11 cellular contexts compared by ENCODE assay signal in the genomic region with DNA sequence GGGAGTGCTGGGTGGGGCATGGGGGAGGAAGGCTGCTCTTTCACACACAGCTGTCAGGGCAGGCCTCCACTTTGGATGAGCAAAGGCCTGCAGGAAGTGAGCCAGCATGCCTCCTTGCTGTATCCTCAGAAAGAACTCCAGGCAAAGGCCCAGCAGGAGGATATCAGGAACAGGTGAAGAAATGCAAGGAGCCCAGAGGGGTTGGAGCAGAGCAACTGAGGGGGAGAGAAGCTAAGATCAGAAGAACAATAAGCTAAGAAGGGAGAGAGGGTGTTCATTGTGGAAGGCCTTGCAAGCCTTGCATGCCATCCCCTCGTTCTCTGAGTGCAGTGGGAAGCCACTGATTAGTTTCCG.
DNase-seq lines count a peak whose midpoint lies in the region; ATAC-seq, FAIRE-seq and TF ChIP-seq lines count a peak whose summit lies in the region.
"Had no signal": no experiment of that assay in that cellular context is flagged by ENCODE, and none has a peak within 500 bp of the region (broad histone marks: within the 10 kb centered on the region; RNA-seq: fewer than 3 reads in every experiment).

No MANE protein-coding gene starts in this region.

- H2BK15ac ChIP-seq in H1 (ENCODE audit: low read length), result no peak overlapping the region

- intact Hi-C loops in mucosa of descending colon (cut with DNase I, micrococcal nuclease), result no loop called here
- intact Hi-C loops in OCI-LY7 (cut with micrococcal nuclease; ENCODE audit: unreplicated experiment), result no loop called here

- H2BK12ac ChIP-seq in H1 (ENCODE audit: low read depth, low read length), result peak overlapping the region; percentile 53; the same call in 1 of the 2 replicates

- no peaks in the 10 kb centered on the region for H3K79me2 ChIP-seq in H1 (ENCODE audit: control insufficient read depth in 1 of 2, insufficient read depth in 2 of 2, low read length in 2 of 2)
- H3K79me2 ChIP-seq in OCI-LY7 (ENCODE audit: insufficient read depth, low read depth, low read length), result peaks cover 69% of the 10 kb centered on the region

- H3K27me3 ChIP-seq in H1 (replicated peaks in 1 of 4; ENCODE audit: control insufficient read depth in 3 of 4, extremely low read depth in 1 of 4, insufficient read depth in 3 of 4, low read length in 3 of 4), result no peaks in the 10 kb centered on the region

- H2AFZ ChIP-seq in H1 (ENCODE audit: low read length) (no peak overlapping the region), OCI-LY7 (ENCODE audit: low read length) (no peak overlapping the region)

- H3K9me2 ChIP-seq in OCI-LY7 (ENCODE audit: insufficient read depth, low read length), result no peaks in the 10 kb centered on the region

- H3K23me2 ChIP-seq in H1 (ENCODE audit: low read depth, low read length), result no peaks in the 10 kb centered on the region

- POLR2A ChIA-PET in H1 (lab: Charles Lee; ENCODE audit: partially characterized antibody) (no interaction called here), OCI-LY7 (lab: Charles Lee) (interaction anchor here (0.6 to 3.3 kb wide), 4 partner anchors 11 to 62 kb away, joined by 3 to 11 read pairs (median 6); no protein-coding TSS in a partner anchor)

- no peaks in the 10 kb centered on the region; a peak in 1 of 8 replicates for H3K36me3 ChIP-seq in H1 (ENCODE audit: control insufficient read depth in 2 of 4, insufficient read depth in 4 of 4, low read length in 3 of 4)
- H3K36me3 ChIP-seq in mucosa of descending colon (ENCODE audit: low read depth), result no peaks in the 10 kb centered on the region
- peaks cover 43% of the 10 kb centered on the region for H3K36me3 ChIP-seq in OCI-LY7 (ENCODE audit: insufficient read depth, low read length)

- peak; percentile 89 for ATAC-seq in mucosa of descending colon
- ATAC-seq in GM21367 (IDR thresholded peaks at IDR 0.05; ENCODE audit: unreplicated experiment), result no peak
- no peak for ATAC-seq in GM21576 (IDR thresholded peaks at IDR 0.05; ENCODE audit: unreplicated experiment)

- DNase-seq in Caki2 (ENCODE audit: low read depth) (peak; percentile 42), LoVo (ENCODE audit: low spot score) (peak; percentile 39), H1 (ENCODE audit: low read depth in 1 of 2, low spot score in 2 of 2) (peak; percentile 46 to 58), mucosa of descending colon (peak; percentile 65 to 75 (median 70)), OCI-LY7 (ENCODE audit: low spot score) (no peak)
- DNase-seq in activated CD8-positive, alpha-beta memory T cell treated with anti-CD3 and anti-CD28 coated beads for 24 hours, result no peak
- DNase-seq: activated CD4-positive, alpha-beta T cell treated with anti-CD3 and anti-CD28 coated beads for 48 hours; amygdala; stimulated activated CD4-positive, alpha-beta T cell treated with anti-CD3 and anti-CD28 coated beads, Interleukin-1b, Interleukin-23, amount 100 ng/mL, for 48 hours had no signal

- no peak overlapping the region for H3K56ac ChIP-seq in H1 (replicated peaks; ENCODE audit: insufficient read length, low read depth, low read length)

- H4K91ac ChIP-seq in H1 (replicated peaks; ENCODE audit: insufficient read length, low read length), result no peak overlapping the region

- no peak overlapping the region for H4K8ac ChIP-seq in H1 (ENCODE audit: extremely low read depth, insufficient read depth, low read length)

- no peak overlapping the region for H2AK5ac ChIP-seq in H1 (ENCODE audit: low read depth, low read length)

- H3K4me3 ChIP-seq in H1 (ENCODE audit: extremely low read depth in 1 of 4, insufficient read depth in 2 of 4, low read depth in 3 of 4, low read length in 4 of 4) (no peak overlapping the region), mucosa of descending colon (no peak overlapping the region), OCI-LY7 (ENCODE audit: low read depth, low read length, poor library complexity, severe bottlenecking) (no peak overlapping the region)

- no peak overlapping the region for H3K27ac ChIP-seq in H1 (ENCODE audit: low read depth, low read length)
- no peak overlapping the region for H3K27ac ChIP-seq in OCI-LY7 (ENCODE audit: low read depth, low read length, poor library complexity, severe bottlenecking)

- H4K20me1 ChIP-seq in H1 (replicated peaks in 1 of 2; ENCODE audit: control insufficient read depth in 1 of 2, insufficient read depth in 2 of 2, low read length in 2 of 2) (no peaks in the 10 kb centered on the region), OCI-LY7 (ENCODE audit: insufficient read depth, low read length) (no peaks in the 10 kb centered on the region)

- CTCF ChIA-PET in H1 (lab: Charles Lee; ENCODE audit: partially characterized antibody), result interaction anchor here (0.7 kb wide), 1 partner anchor 252 kb away, joined by 3 read pairs; no protein-coding TSS in a partner anchor
- CTCF ChIA-PET in OCI-LY7 (lab: Charles Lee; ENCODE audit: unreplicated experiment), result no interaction called here

- H4K5ac ChIP-seq in H1 (ENCODE audit: insufficient read length, low read depth, low read length), result no peak overlapping the region

- H3K79me1 ChIP-seq in H1 (ENCODE audit: low read depth, low read length), result no peaks in the 10 kb centered on the region

- no peak overlapping the region for H3K14ac ChIP-seq in H1 (ENCODE audit: insufficient read length)

- H3K9me3 ChIP-seq in H1 (ENCODE audit: insufficient read depth in 2 of 2, low read depth in 1 of 2, low read length in 1 of 2), result no peaks in the 10 kb centered on the region
- no peaks in the 10 kb centered on the region for H3K9me3 ChIP-seq in mucosa of descending colon
- no peaks in the 10 kb centered on the region for H3K9me3 ChIP-seq in OCI-LY7 (ENCODE audit: low read length)

- H3K4ac ChIP-seq in H1 (replicated peaks; ENCODE audit: insufficient read length, low read depth, low read length), result no peak overlapping the region

- peak in 1 of 2 experiments; percentile 23; a peak in 2 of 4 replicates for TF ChIP-seq RAD21 in H1 (IDR thresholded peaks at IDR 0.05 in 1 of 2, conservative IDR thresholded peaks at IDR 0.05 in 1 of 2; ENCODE audit: low read depth in 2 of 2, low read length in 2 of 2)

- H3K9ac ChIP-seq in H1 (replicated peaks in 1 of 4; ENCODE audit: extremely low read depth in 1 of 4, low read depth in 3 of 4, low read length in 3 of 4), result no peak overlapping the region

- H2BK120ac ChIP-seq in H1 (replicated peaks; ENCODE audit: low read depth, low read length), result no peak overlapping the region

- no peak overlapping the region for H3K23ac ChIP-seq in H1 (ENCODE audit: insufficient read length)

- FAIRE-seq in H1 (lab: Jason Lieb, UNC), result peak; percentile 81

- peak overlapping the region; percentile 60; the same call in 1 of the 2 replicates for H2BK5ac ChIP-seq in H1 (ENCODE audit: low read depth, low read length)

- BruUV-seq in OCI-LY7 (replicated peaks; lab: Mats Ljungman, UMichigan), result no TSS peak

- TF ChIP-seq EP300 in H1 (IDR thresholded peaks at IDR 0.05; ENCODE audit: borderline replicate concordance in 1 of 2, low read depth in 2 of 2, low read length in 2 of 2), result no peak

- TF ChIP-seq POLR2A in H1 (IDR thresholded peaks at IDR 0.05; ENCODE audit: control extremely low read depth in 1 of 2, low read depth in 2 of 2, low read length in 2 of 2), result no peak

- peak overlapping the region; percentile 25 for H3K18ac ChIP-seq in H1 (ENCODE audit: extremely low read depth, low read length)

- 17% methylated on average over 2 of the region's 2 CpGs; no CpG with 5 or more reads in 1 of the 2 experiments for WGBS in H1 (ENCODE audit: extremely low coverage in 1 of 2, insufficient coverage in 1 of 2, insufficient read length in 1 of 2, insufficient replicate concordance in 2 of 2, low coverage in 1 of 2, low lambda C conversion rate in 2 of 2, missing lambda C conversion rate in 1 of 2), 2 experiments

- TF ChIP-seq CTCF in H1 (IDR thresholded peaks at IDR 0.05; ENCODE audit: control extremely low read depth in 1 of 3, insufficient read depth in 1 of 3, low read depth in 1 of 3, low read length in 3 of 3) (no peak), mucosa of descending colon (IDR thresholded peaks at IDR 0.05) (no peak), OCI-LY7 (conservative IDR thresholded peaks at IDR 0.05; ENCODE audit: low read length) (no peak)

- peak overlapping the region; percentile 88; the same call in 1 of the 2 replicates for H2BK20ac ChIP-seq in H1 (ENCODE audit: low read length)

- H3K4me2 ChIP-seq in H1 (ENCODE audit: insufficient read depth in 1 of 2, low read depth in 2 of 2, low read length in 2 of 2), result 0 out of 4 replicates have a peak overlapping the region, but pooled peaks of 1 of the 2 experiments have one; percentile 16
- H3K4me2 ChIP-seq in OCI-LY7 (ENCODE audit: low read length), result no peak overlapping the region

- in situ Hi-C loops in Caki2 (cut with HindIII; ENCODE audit: low pct_unique_long_range_greater_than_20kb, low sequenced_read_pairs), result no loop called here

- H3K4me1 ChIP-seq in H1 (replicated peaks in 1 of 4; ENCODE audit: control insufficient read depth in 3 of 4, insufficient read depth in 4 of 4, low read length in 3 of 4), result peaks cover 4 to 14% (median 7%) of the 10 kb centered on the region in 4 experiments; a peak in 4 of 7 replicates
- peaks cover 35% of the 10 kb centered on the region for H3K4me1 ChIP-seq in mucosa of descending colon (ENCODE audit: low read depth)
- H3K4me1 ChIP-seq in OCI-LY7 (ENCODE audit: insufficient read depth, low read length, poor library complexity, severe bottlenecking), result peaks cover 34% of the 10 kb centered on the region

TF ChIP-seq in H1, 55 proteins besides CTCF, POLR2A, EP300 and RAD21 (continues in another document):
- TF ChIP-seq BACH1 (IDR thresholded peaks at IDR 0.05; ENCODE audit: low read length) (no peak), SUZ12 (IDR thresholded peaks at IDR 0.05; ENCODE audit: low read length) (no peak), PHF8 (conservative IDR thresholded peaks at IDR 0.05; ENCODE audit: low read depth, low read length) (no peak), HDAC2 (IDR thresholded peaks at IDR 0.05; ENCODE audit: borderline replicate concordance in 1 of 2, low read depth in 2 of 2, low read length in 2 of 2) (peak; percentile 21 to 68; a peak in 2 of 4 replicates), YY1 (IDR thresholded peaks at IDR 0.05; ENCODE audit: low read depth, low read length) (peak; percentile 54; the same call in 1 of the 2 replicates), POU5F1 (IDR thresholded peaks at IDR 0.05; ENCODE audit: low read depth, low read length) (no peak), CTBP2 (IDR thresholded peaks at IDR 0.05; ENCODE audit: borderline replicate concordance, insufficient read depth, insufficient read length, low read length) (peak; percentile 91), CREB1 (IDR thresholded peaks at IDR 0.05) (no peak)
- TF ChIP-seq, protein P1, sequence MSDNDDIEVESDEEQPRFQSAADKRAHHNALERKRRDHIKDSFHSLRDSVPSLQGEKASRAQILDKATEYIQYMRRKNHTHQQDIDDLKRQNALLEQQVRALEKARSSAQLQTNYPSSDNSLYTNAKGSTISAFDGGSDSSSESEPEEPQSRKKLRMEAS (IDR thresholded peaks at IDR 0.05), result 0 out of 2 replicates have a peak, but pooled peaks have one; percentile 32

Comparison
In these comparisons a context has a peak if more than half of its experiments do, and no peak if none do; other contexts are left out.
1. DNase-seq: peak in Caki2 (single experiment), LoVo (single experiment), H1 (2 of 2) and mucosa of descending colon (3 of 3); none in OCI-LY7 (single experiment) and activated CD8-positive, alpha-beta memory T cell treated with anti-CD3 and anti-CD28 coated beads for 24 hours (single experiment).